Comparison of ENCODE assay signal across 1 cellular context in genomic region chr6:136846046-136846445, GRCh38.
TF ChIP-seq lines count a peak whose summit lies in the region.

No MANE protein-coding gene starts in this region.

TF ChIP-seq in GM23338, 12 proteins besides CTCF, POLR2A, EP300 and RAD21 (continued from another document):
- TF ChIP-seq ZNF462 (CRISPR knock-in tag; IDR thresholded peaks at IDR 0.05): no peak
- no peak for TF ChIP-seq REST (IDR thresholded peaks at IDR 0.05; ENCODE audit: unreplicated experiment)
- no peak for TF ChIP-seq STAT1 (IDR thresholded peaks at IDR 0.05; ENCODE audit: unreplicated experiment)
- no peak for TF ChIP-seq NANOG (IDR thresholded peaks at IDR 0.05; ENCODE audit: borderline replicate concordance)
- no peak for TF ChIP-seq CREB1 (CRISPR knock-in tag; IDR thresholded peaks at IDR 0.05; ENCODE audit: low read depth)
